ENCODE assay signal across 8 cellular contexts in the genomic region with DNA sequence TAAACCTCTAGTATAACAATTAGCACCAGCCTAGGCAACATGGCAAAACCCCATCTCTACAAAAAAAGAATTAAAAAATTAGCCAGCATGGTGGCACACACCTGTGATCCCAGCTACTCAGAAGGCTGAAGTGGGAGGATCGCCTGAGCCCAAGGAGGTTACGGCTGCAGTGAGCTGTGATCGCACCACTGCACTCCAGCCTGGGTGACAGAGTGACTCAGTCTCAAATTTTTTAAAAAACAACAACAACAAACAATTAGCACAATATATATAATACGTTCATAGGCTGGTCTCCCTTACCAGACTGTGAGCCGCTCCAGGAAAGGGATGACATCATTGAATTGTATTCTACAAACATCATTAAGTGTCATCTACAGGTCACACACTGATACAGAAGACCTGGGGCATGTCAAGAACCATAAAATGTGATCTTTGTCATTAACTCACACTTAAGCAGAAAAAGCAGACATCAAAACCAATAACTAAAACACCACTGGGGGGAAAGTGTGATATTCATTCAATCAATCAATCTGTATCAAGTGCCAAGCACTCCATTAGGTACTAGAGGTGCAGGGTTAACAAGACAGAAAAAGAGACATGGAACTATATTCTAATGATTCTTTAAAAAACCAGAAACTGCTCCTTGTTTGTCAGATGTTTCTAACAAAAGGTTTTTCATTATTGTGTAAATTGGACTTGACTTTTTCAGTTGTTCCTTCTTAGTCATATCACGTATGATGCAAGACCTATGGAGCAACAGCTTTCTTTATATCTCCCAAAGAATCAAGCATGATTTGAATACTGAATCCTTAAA. TPM values are rescaled to one million over a fixed set of nuclear protein-coding genes. Genes with fewer than 3 reads are reported as not detected.
A peak's percentile ranks its signal among the peaks of the same experiment; 100 is the strongest.
DNase-seq lines count a peak whose midpoint lies in the region; ATAC-seq and TF ChIP-seq lines count a peak whose summit lies in the region.

No MANE protein-coding gene starts in this region.

- H3K36me3 ChIP-seq in ACC112 (ENCODE audit: insufficient read depth, low read length) (no peaks in the 10 kb centered on the region), HCT116 (ENCODE audit: control insufficient read depth in 1 of 2, insufficient read depth in 2 of 2, low read length in 2 of 2) (no peaks in the 10 kb centered on the region)

- H3K4me3 ChIP-seq in ACC112 (ENCODE audit: low read depth, low read length) (0 out of 2 replicates have a peak overlapping the region, but pooled peaks have one; percentile 31), HCT116 (replicated peaks in 1 of 2; ENCODE audit: low read depth in 1 of 2, low read length in 2 of 2) (no peak overlapping the region)

- POLR2A ChIA-PET in HCT116 (lab: Charles Lee): interaction anchor here (0.9 kb wide), 1 partner anchor 18 kb away, joined by 3 read pairs; no protein-coding TSS in a partner anchor
- POLR2A ChIA-PET in activated CD4-positive, alpha-beta memory T cell treated with anti-CD3 and anti-CD28 coated beads, Interleukin-2, amount 10 ng/mL, durations not matched to agents 7 days and 5 days (lab: Charles Lee): interaction anchor here (0.7 kb wide), 1 partner anchor 18 kb away, joined by 3 read pairs; the partner anchor contains the start of gene MAP3K5

- H3K27ac ChIP-seq in ACC112 (ENCODE audit: low read depth, low read length) (peak overlapping the region; percentile 82), HCT116 (ENCODE audit: low read depth, low read length) (no peak overlapping the region)

- H3K9me3 ChIP-seq in HCT116 (ENCODE audit: control insufficient read depth in 1 of 2, insufficient read depth in 1 of 2, low read depth in 1 of 2, low read length in 2 of 2): no peaks in the 10 kb centered on the region

- BruUV-seq in HCT116 (replicated peaks; lab: Mats Ljungman, UMichigan): no TSS peak

- no peak for TF ChIP-seq CTCF in HCT116 (IDR thresholded peaks at IDR 0.05 in 2 of 3, conservative IDR thresholded peaks at IDR 0.05 in 1 of 3; ENCODE audit: borderline replicate concordance in 1 of 3, insufficient read depth in 1 of 3, low read depth in 2 of 3, low read length in 2 of 3)

- H3K36me3 Mint-ChIP-seq in activated CD4-positive, alpha-beta memory T cell treated with anti-CD3 and anti-CD28 coated beads, Interleukin-2, amount 10 ng/mL, durations not matched to agents 7 days and 5 days (ENCODE audit: low read depth): peaks cover 25% of the 10 kb centered on the region

- peaks cover 28% of the 10 kb centered on the region for H3K79me2 ChIP-seq in ACC112 (ENCODE audit: control insufficient read depth, insufficient read depth, low read length, unreplicated experiment)
- H3K79me2 ChIP-seq in HCT116 (ENCODE audit: insufficient read depth, low read length): peaks cover 20% of the 10 kb centered on the region; the same call in 1 of the 2 replicates

- no peak overlapping the region for H3K4me3 Mint-ChIP-seq in activated CD4-positive, alpha-beta memory T cell treated with anti-CD3 and anti-CD28 coated beads, Interleukin-2, amount 10 ng/mL, durations not matched to agents 7 days and 5 days

- RAD21 ChIA-PET in HCT116 (lab: Charles Lee; ENCODE audit: low non-redundant PET in 1 of 2, low total read pairs in 2 of 2, uncharacterized antibody in 2 of 2, unreplicated experiment in 2 of 2): no interaction called here

- no peaks in the 10 kb centered on the region for H4K20me1 ChIP-seq in HCT116 (ENCODE audit: insufficient read depth)

- no peaks in the 10 kb centered on the region for H3K9me3 Mint-ChIP-seq in activated CD4-positive, alpha-beta memory T cell treated with anti-CD3 and anti-CD28 coated beads, Interleukin-2, amount 10 ng/mL, durations not matched to agents 7 days and 5 days

- no peaks in the 10 kb centered on the region for H3K27me3 Mint-ChIP-seq in activated CD4-positive, alpha-beta memory T cell treated with anti-CD3 and anti-CD28 coated beads, Interleukin-2, amount 10 ng/mL, durations not matched to agents 7 days and 5 days

- CTCF ChIA-PET in HCT116 (lab: Charles Lee): interaction anchor here (1.4 to 2.5 kb wide), 2 partner anchors 18 to 130 kb away, joined by 5 to 10 read pairs; partner anchors contain the start of gene MAP3K5
- CTCF ChIA-PET in activated CD4-positive, alpha-beta memory T cell treated with anti-CD3 and anti-CD28 coated beads, Interleukin-2, amount 10 ng/mL, durations not matched to agents 7 days and 5 days (lab: Charles Lee): no interaction called here

- H3K27me3 ChIP-seq in ACC112 (ENCODE audit: insufficient read depth, low read length) (no peaks in the 10 kb centered on the region), HCT116 (ENCODE audit: insufficient read depth, low read length) (no peaks in the 10 kb centered on the region)

- no peaks in the 10 kb centered on the region for H3K9me2 ChIP-seq in HCT116 (ENCODE audit: insufficient read depth)

- no peak for TF ChIP-seq RAD21 in HCT116 (IDR thresholded peaks at IDR 0.05; ENCODE audit: low read depth)

- H3K4me1 ChIP-seq in ACC112 (ENCODE audit: control insufficient read depth, insufficient read depth, low read length, unreplicated experiment): peaks cover 21% of the 10 kb centered on the region
- peaks cover 16 to 24% of the 10 kb centered on the region in 2 experiments for H3K4me1 ChIP-seq in HCT116 (ENCODE audit: control insufficient read depth in 1 of 2, insufficient read depth in 2 of 2, low read length in 2 of 2)

- intact Hi-C loops in HCT116 (cut with micrococcal nuclease): no loop called here

- peak overlapping the region; percentile 16; the same call in 1 of the 2 replicates for H3K4me2 ChIP-seq in HCT116 (ENCODE audit: low read length)

- H3K27ac Mint-ChIP-seq in activated CD4-positive, alpha-beta memory T cell treated with anti-CD3 and anti-CD28 coated beads, Interleukin-2, amount 10 ng/mL, durations not matched to agents 7 days and 5 days: peak overlapping the region; percentile 31

- DNase-seq in HCT116 (ENCODE audit: low read depth, low spot score) (no peak), kidney tubule cell (ENCODE audit: low spot score) (peak; percentile 84), medulla oblongata (ENCODE audit: extremely low spot score) (no peak), NCI-H146 (lab: John Stamatoyannopoulos, UW) (no peak), cortex of kidney (lab: John Stamatoyannopoulos, UW) (no peak), kidney glomerular epithelial cell (lab: John Stamatoyannopoulos, UW) (no peak)
- DNase-seq in activated CD4-positive, alpha-beta memory T cell treated with anti-CD3 and anti-CD28 coated beads, Interleukin-2, amount 10 ng/mL, durations not matched to agents 7 days and 5 days: no peak

- no peak overlapping the region for H2AFZ ChIP-seq in ACC112 (ENCODE audit: low read length, unreplicated experiment)
- no peak overlapping the region for H2AFZ ChIP-seq in HCT116 (ENCODE audit: low read depth, low read length, poor library complexity, severe bottlenecking)

- peaks cover 41% of the 10 kb centered on the region for H3K4me1 Mint-ChIP-seq in activated CD4-positive, alpha-beta memory T cell treated with anti-CD3 and anti-CD28 coated beads, Interleukin-2, amount 10 ng/mL, durations not matched to agents 7 days and 5 days

- TF ChIP-seq POLR2A in HCT116 (IDR thresholded peaks at IDR 0.05; ENCODE audit: borderline replicate concordance, extremely low read depth, insufficient read depth, insufficient read length): no peak

- ATAC-seq in HCT116: no peak

- no peak overlapping the region for H3K9ac ChIP-seq in HCT116 (ENCODE audit: low read length)

TF ChIP-seq in HCT116, 20 proteins besides CTCF, POLR2A, EP300 and RAD21 (continues in another document):
- TF ChIP-seq YY1 (IDR thresholded peaks at IDR 0.05; ENCODE audit: extremely low read depth, insufficient replicate concordance, low read depth, low read length) (no peak), POLR2AphosphoS5 (IDR thresholded peaks at IDR 0.05; ENCODE audit: low read depth, low read length) (no peak), FOSL1 (IDR thresholded peaks at IDR 0.05; ENCODE audit: low read depth) (peak; percentile 39; the same call in 1 of the 2 replicates), SIN3A (IDR thresholded peaks at IDR 0.05; ENCODE audit: low read depth) (no peak), EGR1 (IDR thresholded peaks at IDR 0.05; ENCODE audit: low read depth) (no peak), ZNF274 (IDR thresholded peaks at IDR 0.05; ENCODE audit: low read depth, low read length) (no peak), CBX3 (IDR thresholded peaks at IDR 0.05; ENCODE audit: low read depth) (peak; percentile 28; the same call in 1 of the 2 replicates), CEBPB (IDR thresholded peaks at IDR 0.05; ENCODE audit: low read depth) (peak; percentile 92), EZH2phosphoT487 (IDR thresholded peaks at IDR 0.05; ENCODE audit: borderline replicate concordance) (no peak), JUND (IDR thresholded peaks at IDR 0.05) (no peak), ZFX (IDR thresholded peaks at IDR 0.05) (no peak), SP1 (IDR thresholded peaks at IDR 0.05; ENCODE audit: low read depth) (no peak), ZBTB33 (IDR thresholded peaks at IDR 0.05; ENCODE audit: extremely low read depth, insufficient replicate concordance, low read length) (no peak), EZH2 (IDR thresholded peaks at IDR 0.05) (no peak), TCF7L2 (IDR thresholded peaks at IDR 0.05; ENCODE audit: borderline replicate concordance, extremely low read depth, insufficient read depth, insufficient read length) (no peak)

RNA-seq across cellular contexts. Expression of gene MAP3K5, which starts 17.8 kb away (rescaled TPM):
- total RNA-seq in HCT116 (2021; ENCODE audit: unreplicated experiment): 11.8 TPM
- 5.0 and 5.8 TPM in 2 replicates for polyA plus RNA-seq in HCT116 (2012)
- total RNA-seq in activated CD4-positive, alpha-beta memory T cell treated with anti-CD3 and anti-CD28 coated beads, Interleukin-2, amount 10 ng/mL, durations not matched to agents 7 days and 5 days: 10 to 100 TPM; 25.4 to 25.9 TPM

RNA-seq across cellular contexts. Expression of gene PEX7, which starts 48.0 kb away (rescaled TPM):
- 8.1 TPM for total RNA-seq in HCT116 (2021; ENCODE audit: unreplicated experiment)
- polyA plus RNA-seq in HCT116 (2012): 7.7 and 8.8 TPM in 2 replicates
- total RNA-seq in activated CD4-positive, alpha-beta memory T cell treated with anti-CD3 and anti-CD28 coated beads, Interleukin-2, amount 10 ng/mL, durations not matched to agents 7 days and 5 days: 1 to 10 TPM; 4.5 to 4.8 TPM
